ENCODE assay signal across 1 cellular context in genomic region chr11:45285289-45285828, GRCh38.
TF ChIP-seq lines count a peak whose summit lies in the region.

No MANE protein-coding gene starts in this region.

TF ChIP-seq in A549, 52 proteins besides CTCF, POLR2A, EP300 and RAD21 (continued from another document):
- no peak for TF ChIP-seq REST (IDR thresholded peaks at IDR 0.05)
- no peak for TF ChIP-seq KDM5A (IDR thresholded peaks at IDR 0.05)
- TF ChIP-seq KDM1A (IDR thresholded peaks at IDR 0.05; ENCODE audit: low read depth): no peak
